ENCODE assay signal across 8 cellular contexts in genomic region chr2:74119912-74120825, GRCh38. TPM values are rescaled to one million over a fixed set of nuclear protein-coding genes. Genes with fewer than 3 reads are reported as not detected.
A peak's percentile ranks its signal among the peaks of the same experiment; 100 is the strongest.
DNase-seq lines count a peak whose midpoint lies in the region; ATAC-seq and TF ChIP-seq lines count a peak whose summit lies in the region.

No MANE protein-coding gene starts in this region.

- H3K36me3 ChIP-seq in BE2C, result no peaks in the 10 kb centered on the region
- no peaks in the 10 kb centered on the region for H3K36me3 ChIP-seq in ectodermal cell (ENCODE audit: control insufficient read depth, insufficient read depth, low read length)
- no peaks in the 10 kb centered on the region for H3K36me3 ChIP-seq in lung (ENCODE audit: control insufficient read depth in 2 of 2, insufficient read depth in 2 of 2, low read length in 2 of 2)

- 11 to 13% methylated on average over 59 of the region's 59 CpGs for WGBS in ectodermal cell, 2 experiments
- WGBS in lung, 2 donors, result 4 to 5% methylated on average over 50 to 59 of the region's 59 CpGs

- H3K4me1 Mint-ChIP-seq in activated CD4-positive, alpha-beta memory T cell treated with anti-CD3 and anti-CD28 coated beads, Interleukin-2, amount 10 ng/mL, durations not matched to agents 7 days and 5 days, result peaks cover 16% of the 10 kb centered on the region

- POLR2A ChIA-PET in activated CD4-positive, alpha-beta memory T cell treated with anti-CD3 and anti-CD28 coated beads, Interleukin-2, amount 10 ng/mL, durations not matched to agents 7 days and 5 days (lab: Charles Lee), result interaction anchor here (0.6 to 2.4 kb wide), 21 partner anchors 8 to 292 kb away, joined by 3 to 13 read pairs (median 4); partner anchors contain the start of genes MOB1A, MTHFD2 and STAMBP

- no peaks in the 10 kb centered on the region for H3K27me3 ChIP-seq in BE2C
- H3K27me3 ChIP-seq in ectodermal cell (ENCODE audit: control insufficient read depth, insufficient read depth, low read length, poor library complexity, severe bottlenecking), result peaks cover 17% of the 10 kb centered on the region
- no peaks in the 10 kb centered on the region for H3K27me3 ChIP-seq in lung (ENCODE audit: control insufficient read depth, insufficient read depth)

- H3K27ac ChIP-seq in ectodermal cell (ENCODE audit: insufficient read depth, low read depth, low read length, poor library complexity, severe bottlenecking) (peak overlapping the region; percentile 60), lung (ENCODE audit: low read depth in 1 of 2, low read length in 1 of 2) (peak overlapping the region; percentile 34 to 97)

- peak overlapping the region; percentile 71 for H3K4me3 ChIP-seq in BE2C (ENCODE audit: low read depth, low read length)
- peak overlapping the region; percentile 73 for H3K4me3 ChIP-seq in ectodermal cell (ENCODE audit: insufficient read depth, low read depth, low read length)
- peak overlapping the region; percentile 78 for H3K4me3 ChIP-seq in lung

- DNase-seq in BE2C, result peak; percentile 82
- DNase-seq in NCI-H524 (lab: John Stamatoyannopoulos, UW), result peak; percentile 71 to 81
- DNase-seq in activated CD4-positive, alpha-beta memory T cell treated with anti-CD3 and anti-CD28 coated beads, Interleukin-2, amount 10 ng/mL, durations not matched to agents 7 days and 5 days, result peak; percentile 87
- DNase-seq in lung (ENCODE audit: low spot score), result peak; percentile 82
- DNase-seq in stimulated activated CD4-positive, alpha-beta T cell treated with anti-CD3 and anti-CD28 coated beads, TNF-alpha, amount 100 ng/mL, for 48 hours (ENCODE audit: low read depth in 3 of 3), result peak; percentile 73 to 85 (median 73)

- peaks cover 2% of the 10 kb centered on the region for H3K27me3 Mint-ChIP-seq in activated CD4-positive, alpha-beta memory T cell treated with anti-CD3 and anti-CD28 coated beads, Interleukin-2, amount 10 ng/mL, durations not matched to agents 7 days and 5 days

- peak; percentile 41 for TF ChIP-seq CTCF in BE2C (IDR thresholded peaks at IDR 0.05; ENCODE audit: low read depth, low read length)
- TF ChIP-seq CTCF in lung (IDR thresholded peaks at IDR 0.05; ENCODE audit: control extremely low read depth, extremely low read depth), result peak; percentile 25

- ATAC-seq in GM19023 (IDR thresholded peaks at IDR 0.05; ENCODE audit: unreplicated experiment) (peak; percentile 98), HG03196 (IDR thresholded peaks at IDR 0.05; ENCODE audit: unreplicated experiment) (peak; percentile 97), lung (ENCODE audit: insufficient read depth, low FRiP score) (peak; percentile 94)

- CTCF ChIA-PET in activated CD4-positive, alpha-beta memory T cell treated with anti-CD3 and anti-CD28 coated beads, Interleukin-2, amount 10 ng/mL, durations not matched to agents 7 days and 5 days (lab: Charles Lee), result interaction anchor here (0.6 to 2.3 kb wide), 20 partner anchors 10 to 297 kb away, joined by 3 to 11 read pairs (median 4); partner anchors contain the start of genes BOLA3, MOB1A and STAMBP

- peak overlapping the region; percentile 81 for H3K27ac Mint-ChIP-seq in activated CD4-positive, alpha-beta memory T cell treated with anti-CD3 and anti-CD28 coated beads, Interleukin-2, amount 10 ng/mL, durations not matched to agents 7 days and 5 days

- H3K36me3 Mint-ChIP-seq in activated CD4-positive, alpha-beta memory T cell treated with anti-CD3 and anti-CD28 coated beads, Interleukin-2, amount 10 ng/mL, durations not matched to agents 7 days and 5 days (ENCODE audit: low read depth), result peaks cover 12% of the 10 kb centered on the region

- H3K4me3 Mint-ChIP-seq in activated CD4-positive, alpha-beta memory T cell treated with anti-CD3 and anti-CD28 coated beads, Interleukin-2, amount 10 ng/mL, durations not matched to agents 7 days and 5 days, result peak overlapping the region; percentile 79

- H3K4me1 ChIP-seq in BE2C, result no peaks in the 10 kb centered on the region; the same call in 1 of the 2 replicates
- no peaks in the 10 kb centered on the region for H3K4me1 ChIP-seq in ectodermal cell (ENCODE audit: control insufficient read depth, insufficient read depth, low read length)
- H3K4me1 ChIP-seq in lung (ENCODE audit: control insufficient read depth in 2 of 2, insufficient read depth in 2 of 2, low read length in 2 of 2), result no peaks in the 10 kb centered on the region

- peaks cover 22% of the 10 kb centered on the region for H3K9me3 Mint-ChIP-seq in activated CD4-positive, alpha-beta memory T cell treated with anti-CD3 and anti-CD28 coated beads, Interleukin-2, amount 10 ng/mL, durations not matched to agents 7 days and 5 days

- H3K9me3 ChIP-seq in BE2C (no peaks in the 10 kb centered on the region), ectodermal cell (ENCODE audit: control insufficient read depth, low read length) (no peaks in the 10 kb centered on the region), lung (ENCODE audit: control insufficient read depth in 2 of 2, insufficient read depth in 1 of 2, low read length in 1 of 2) (peaks cover 0 to 1% of the 10 kb centered on the region in 2 donors)

RNA-seq across cellular contexts. Expression of gene BOLA3, which starts 27.5 kb away (rescaled TPM):
- polyA plus RNA-seq in BE2C (2012; ENCODE audit: insufficient read depth, insufficient read length, low read depth), result 50.6 TPM
- total RNA-seq in activated CD4-positive, alpha-beta memory T cell treated with anti-CD3 and anti-CD28 coated beads, Interleukin-2, amount 10 ng/mL, durations not matched to agents 7 days and 5 days, result 10 to 100 TPM; 46.5 to 55.4 TPM
- 53.8 TPM for polyA plus RNA-seq in ectodermal cell (2013, experiment 1 of 4)
- polyA plus RNA-seq in ectodermal cell (2013, experiment 2 of 4), result 47.5 TPM
- 62.6 TPM for polyA plus RNA-seq in ectodermal cell (2013, experiment 3 of 4)
- 74.5 TPM for polyA plus RNA-seq in ectodermal cell (2013, experiment 4 of 4)
- total RNA-seq in lung, result 10 to 100 TPM; 12.0 to 36.4 TPM
- polyA plus RNA-seq in lung, result 10 to 100 TPM; 43.0 to 64.5 TPM

RNA-seq across cellular contexts. Expression of gene MOB1A, which starts 58.5 kb away (rescaled TPM):
- polyA plus RNA-seq in BE2C (2012; ENCODE audit: insufficient read depth, insufficient read length, low read depth), result 5.9 TPM
- 100 to 1,000 TPM; 188 to 193 TPM for total RNA-seq in activated CD4-positive, alpha-beta memory T cell treated with anti-CD3 and anti-CD28 coated beads, Interleukin-2, amount 10 ng/mL, durations not matched to agents 7 days and 5 days
- polyA plus RNA-seq in ectodermal cell (2013, experiment 1 of 4), result 93.6 TPM
- polyA plus RNA-seq in ectodermal cell (2013, experiment 2 of 4), result 96.2 TPM
- 75.3 TPM for polyA plus RNA-seq in ectodermal cell (2013, experiment 3 of 4)
- 83.6 TPM for polyA plus RNA-seq in ectodermal cell (2013, experiment 4 of 4)
- 100 to 1,000 TPM in 1 of 2 donors, 10 to 100 TPM in 1; 88.4 to 117 TPM for total RNA-seq in lung
- polyA plus RNA-seq in lung, result 10 to 100 TPM; 33.4 to 73.8 TPM

Comparison
In these comparisons a context has a peak if more than half of its experiments do, and no peak if none do; other contexts are left out.
1. Peak in every context shown above with its lines: DNase-seq, ATAC-seq, H3K4me3 ChIP-seq and H3K27ac ChIP-seq.